In genomic region chr1:68255301-68255700, GRCh38 we compare ENCODE assay signal across 19 cellular contexts. TPM values are rescaled to one million over a fixed set of nuclear protein-coding genes. Genes with fewer than 3 reads are reported as not detected.
DNase-seq lines count a peak whose midpoint lies in the region; ATAC-seq and TF ChIP-seq lines count a peak whose summit lies in the region.
"Had no signal": no experiment of that assay in that cellular context is flagged by ENCODE, and none has a peak within 500 bp of the region (broad histone marks: within the 10 kb centered on the region; RNA-seq: fewer than 3 reads in every experiment).

No MANE protein-coding gene starts in this region.

- H3K27ac ChIP-seq in mammary epithelial cell (ENCODE audit: insufficient read depth, low read depth, low read length), result no peak overlapping the region
- no peak overlapping the region for H3K27ac ChIP-seq in PC-3 (ENCODE audit: low read length)
- H3K27ac ChIP-seq: 22Rv1; BLaER1 treated with 17β-estradiol and CSF1 and Interleukin-3, amounts not matched to agents 10 nM and 100 nM; SJSA1 had no signal

- intact Hi-C loops in MCF 10A (cut with micrococcal nuclease) (no loop called here), mammary epithelial cell (cut with micrococcal nuclease) (no loop called here), PC-3 (cut with micrococcal nuclease) (no loop called here), mucosa of descending colon (cut with DNase I, micrococcal nuclease) (no loop called here)

- H3K9me3 ChIP-seq in mammary epithelial cell (replicated peaks; ENCODE audit: insufficient read depth, low read length) (no peaks in the 10 kb centered on the region), PC-3 (ENCODE audit: low read length) (no peaks in the 10 kb centered on the region), mucosa of descending colon (no peaks in the 10 kb centered on the region)
- H3K9me3 ChIP-seq: SJSA1 had no signal

- no peak overlapping the region for H3K27ac Mint-ChIP-seq in MCF 10A (ENCODE audit: low read depth, unreplicated experiment)
- H3K27ac Mint-ChIP-seq: T-cell had no signal

- no TSS peak for BruUV-seq in MCF 10A (replicated peaks; lab: Mats Ljungman, UMichigan)
- no TSS peak for BruUV-seq in mammary epithelial cell (replicated peaks; lab: Mats Ljungman, UMichigan)
- BruUV-seq in PC-3 (replicated peaks; lab: Mats Ljungman, UMichigan), result no TSS peak

- H4K20me1 ChIP-seq in mammary epithelial cell (ENCODE audit: insufficient read depth, low read length) (no peaks in the 10 kb centered on the region), PC-3 (ENCODE audit: low read length) (no peaks in the 10 kb centered on the region)
- H4K20me1 ChIP-seq: BLaER1 treated with 17β-estradiol and CSF1 and Interleukin-3, amounts not matched to agents 10 nM and 100 nM had no signal

- ATAC-seq in PC-3 (no peak), mucosa of descending colon (no peak)
- ATAC-seq: GM12878, T-cell had no signal

- H3K36me3 Mint-ChIP-seq in MCF 10A (ENCODE audit: insufficient read depth, unreplicated experiment), result no peaks in the 10 kb centered on the region
- H3K36me3 Mint-ChIP-seq: T-cell had no signal

- H3K4me1 Mint-ChIP-seq in MCF 10A (ENCODE audit: insufficient read depth, unreplicated experiment), result no peaks in the 10 kb centered on the region
- H3K4me1 Mint-ChIP-seq: T-cell had no signal

- TF ChIP-seq CTCF in MCF 10A (IDR thresholded peaks at IDR 0.05; ENCODE audit: unreplicated experiment) (no peak), mammary epithelial cell (conservative IDR thresholded peaks at IDR 0.05 in 1 of 2, IDR thresholded peaks at IDR 0.05 in 1 of 2; ENCODE audit: extremely low read depth in 1 of 2, insufficient read depth in 1 of 2, low read depth in 1 of 2, low read length in 2 of 2) (no peak), GM13976 (IDR thresholded peaks at IDR 0.05; ENCODE audit: borderline replicate concordance, control extremely low read depth, extremely low read depth, insufficient read depth, missing control alignments) (no peak), PC-3 (conservative IDR thresholded peaks at IDR 0.05; ENCODE audit: low read depth, low read length) (no peak), mucosa of descending colon (IDR thresholded peaks at IDR 0.05) (no peak)

- in situ Hi-C loops in mammary epithelial cell (cut with MboI; ENCODE audit: low sequenced_read_pairs in 2 of 2) (no loop called here), GM13976 (cut with MboI; ENCODE audit: low sequenced_read_pairs, unreplicated experiment) (no loop called here)

- DNase-seq in MCF 10A (ENCODE audit: unreplicated experiment) (peak; percentile 69), mammary epithelial cell (no peak), SKM-1 (lab: John Stamatoyannopoulos, UW; ENCODE audit: unreplicated experiment) (peak; percentile 58), fibroblast of gingiva (ENCODE audit: low read depth) (peak; percentile 22), GM13976 (ENCODE audit: low spot score) (no peak), PC-3 (no peak), mucosa of descending colon (no peak)
- DNase-seq in stimulated activated CD8-positive, alpha-beta memory T cell treated with anti-CD3 and anti-CD28 coated beads, Interleukin-4, amount 100 ng/mL, for 48 hours, result no peak
- DNase-seq: DMS153, HCEC 1CT, NCI-H1105 treated with DMSO at 0.1 percent for 48 hours, NCI-H2029, NCI-H2171 treated with DMSO at 0.1 percent for 48 hours, NCI-H774, T-cell had no signal

- no peaks in the 10 kb centered on the region for H3K79me2 ChIP-seq in mammary epithelial cell (ENCODE audit: insufficient read depth, low read length)
- H3K79me2 ChIP-seq in PC-3 (ENCODE audit: low read length), result no peaks in the 10 kb centered on the region

- H3K9me3 Mint-ChIP-seq in MCF 10A (ENCODE audit: unreplicated experiment), result no peaks in the 10 kb centered on the region

- H3K9ac ChIP-seq in mammary epithelial cell (ENCODE audit: insufficient read depth, low read length) (no peak overlapping the region), PC-3 (ENCODE audit: low read length) (no peak overlapping the region)
- H3K9ac ChIP-seq: BLaER1 treated with 17β-estradiol and CSF1 and Interleukin-3, amounts not matched to agents 10 nM and 100 nM had no signal

- no peak overlapping the region for H3K4me3 ChIP-seq in mammary epithelial cell (replicated peaks in 1 of 3; ENCODE audit: insufficient read depth in 1 of 3, low read depth in 2 of 3, low read length in 3 of 3)
- no peak overlapping the region for H3K4me3 ChIP-seq in PC-3 (ENCODE audit: low read length)
- no peak overlapping the region for H3K4me3 ChIP-seq in mucosa of descending colon
- H3K4me3 ChIP-seq: BLaER1 treated with 17β-estradiol and CSF1 and Interleukin-3, amounts not matched to agents 10 nM and 100 nM; GM12878; SJSA1 had no signal

- no peak overlapping the region for H3K4me3 Mint-ChIP-seq in MCF 10A (ENCODE audit: unreplicated experiment)
- H3K4me3 Mint-ChIP-seq: T-cell had no signal

- no peaks in the 10 kb centered on the region for H3K27me3 Mint-ChIP-seq in MCF 10A (ENCODE audit: insufficient read depth, unreplicated experiment)
- H3K27me3 Mint-ChIP-seq: T-cell had no signal

- 81% methylated on average over 3 of the region's 3 CpGs for WGBS in mammary epithelial cell (ENCODE audit: low coverage, missing lambda C conversion rate)

- no peak overlapping the region for H2AFZ ChIP-seq in mammary epithelial cell (ENCODE audit: low read depth, low read length)
- no peak overlapping the region for H2AFZ ChIP-seq in PC-3 (ENCODE audit: low read length)

- H3K27me3 ChIP-seq in mammary epithelial cell (ENCODE audit: insufficient read depth, low read length) (no peaks in the 10 kb centered on the region), PC-3 (ENCODE audit: low read length) (no peaks in the 10 kb centered on the region)
- H3K27me3 ChIP-seq: BLaER1 treated with 17β-estradiol and CSF1 and Interleukin-3, amounts not matched to agents 10 nM and 100 nM; SJSA1 had no signal

- H3K4me1 ChIP-seq in mammary epithelial cell (ENCODE audit: insufficient read depth, low read length), result no peaks in the 10 kb centered on the region
- no peaks in the 10 kb centered on the region for H3K4me1 ChIP-seq in PC-3 (ENCODE audit: insufficient read depth, low read length)
- H3K4me1 ChIP-seq in mucosa of descending colon (ENCODE audit: low read depth), result no peaks in the 10 kb centered on the region
- H3K4me1 ChIP-seq: BLaER1 treated with 17β-estradiol and CSF1 and Interleukin-3, amounts not matched to agents 10 nM and 100 nM had no signal

- dilution Hi-C loops in mammary epithelial cell (cut with HindIII; ENCODE audit: low sequenced_read_pairs), result no loop called here

- H3K4me2 ChIP-seq in mammary epithelial cell (ENCODE audit: insufficient read depth, low read depth, low read length), result no peak overlapping the region
- no peak overlapping the region for H3K4me2 ChIP-seq in PC-3 (ENCODE audit: low read length)
- H3K4me2 ChIP-seq: BLaER1 treated with 17β-estradiol and CSF1 and Interleukin-3, amounts not matched to agents 10 nM and 100 nM had no signal

- CTCF ChIA-PET in MCF 10A (lab: Yijun Ruan, JAX), result no interaction called here
- CTCF ChIA-PET in mammary epithelial cell (lab: Charles Lee; ENCODE audit: low non-redundant PET), result no interaction called here
- CTCF ChIA-PET in PC-3 (lab: Charles Lee), result no interaction called here

- no peaks in the 10 kb centered on the region for H3K36me3 ChIP-seq in mammary epithelial cell (ENCODE audit: insufficient read depth, low read length)
- no peaks in the 10 kb centered on the region for H3K36me3 ChIP-seq in PC-3 (ENCODE audit: low read depth, low read length)
- no peaks in the 10 kb centered on the region for H3K36me3 ChIP-seq in mucosa of descending colon (ENCODE audit: low read depth)
- H3K36me3 ChIP-seq: BLaER1 treated with 17β-estradiol and CSF1 and Interleukin-3, amounts not matched to agents 10 nM and 100 nM; SJSA1 had no signal

- POLR2A ChIA-PET in MCF 10A (lab: Yijun Ruan, JAX), result no interaction called here
- POLR2A ChIA-PET in PC-3 (lab: Charles Lee; ENCODE audit: unreplicated experiment), result no interaction called here

- no peaks in the 10 kb centered on the region for H3K9me2 ChIP-seq in PC-3 (replicated peaks; ENCODE audit: low read length)

- no peaks in the 10 kb centered on the region for H3F3A ChIP-seq in PC-3 (ENCODE audit: low read length, unreplicated experiment)

RNA-seq across cellular contexts. Expression of gene WLS, which starts 23.0 kb away (rescaled TPM):
- total RNA-seq in MCF 10A (2022) (34.7 and 37.8 TPM in 2 replicates), mammary epithelial cell (100 to 1,000 TPM in 1 of 2 donors, 10 to 100 TPM in 1; 93.9 to 113 TPM), PC-3 (2014; rRNA removed) (15.3 and 19.1 TPM in 2 replicates), mucosa of descending colon (100 to 1,000 TPM; 100 to 182 (median 118) TPM)
- polyA plus RNA-seq in mammary epithelial cell, result 64.1 TPM
- 179 TPM for polyA minus RNA-seq in mammary epithelial cell

Comparison
In these comparisons a context has a peak if more than half of its experiments do, and no peak if none do; other contexts are left out.
1. DNase-seq: peak in MCF 10A (single experiment), SKM-1 (single experiment) and fibroblast of gingiva (single experiment); none in mammary epithelial cell (single experiment), GM13976 (single experiment), PC-3 (single experiment), stimulated activated CD8-positive, alpha-beta memory T cell treated with anti-CD3 and anti-CD28 coated beads, Interleukin-4, amount 100 ng/mL, for 48 hours (single experiment) and mucosa of descending colon (0 of 3).